In the genomic region with DNA sequence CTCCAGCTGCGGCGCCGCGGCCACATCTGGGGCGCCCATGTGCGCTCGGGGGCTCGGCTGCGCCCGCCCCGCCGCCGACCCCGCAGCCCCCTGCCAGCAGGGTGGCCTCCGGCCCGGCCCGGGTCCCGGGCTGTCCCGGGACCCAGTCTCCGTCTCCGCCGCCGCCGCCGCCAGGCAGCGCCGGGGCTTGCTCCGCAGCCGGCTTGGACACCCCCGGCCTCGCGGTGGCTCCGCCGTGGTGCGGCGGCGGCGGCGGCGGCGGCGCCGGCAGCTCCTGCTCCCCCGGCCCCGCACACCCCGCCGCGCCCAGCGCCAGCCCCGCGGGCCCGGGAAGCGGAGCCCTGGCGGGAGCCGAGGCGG, we compare ENCODE assay signal across 8 cellular contexts. TPM values are rescaled to one million over a fixed set of nuclear protein-coding genes. Genes with fewer than 3 reads are reported as not detected.
A peak's percentile ranks its signal among the peaks of the same experiment; 100 is the strongest.
DNase-seq lines count a peak whose midpoint lies in the region; ATAC-seq and TF ChIP-seq lines count a peak whose summit lies in the region.

No MANE protein-coding gene starts in this region.

- H3K9me3 ChIP-seq in psoas muscle: peaks cover 2% of the 10 kb centered on the region

- no peak overlapping the region for H3K27ac ChIP-seq in brain microvascular endothelial cell
- no peak overlapping the region for H3K27ac ChIP-seq in psoas muscle

- ATAC-seq in GM19035 (IDR thresholded peaks at IDR 0.05; ENCODE audit: unreplicated experiment) (peak; percentile 35), HG02970 (IDR thresholded peaks at IDR 0.05; ENCODE audit: low FRiP score, unreplicated experiment) (peak; percentile 27), psoas muscle (peak in 1 of 4 donors; percentile 5), GM18870 (IDR thresholded peaks at IDR 0.05; ENCODE audit: unreplicated experiment) (no peak)

- H3K4me3 ChIP-seq in brain microvascular endothelial cell (ENCODE audit: low read depth, low read length) (peak overlapping the region; percentile 35), psoas muscle (peak overlapping the region; percentile 68)

- H3K27me3 ChIP-seq in brain microvascular endothelial cell (replicated peaks): peaks cover 48% of the 10 kb centered on the region
- H3K27me3 ChIP-seq in psoas muscle (ENCODE audit: insufficient read depth in 3 of 3, low read length in 2 of 3): peaks cover 2 to 47% (median 9%) of the 10 kb centered on the region in 3 donors

- in situ Hi-C loops in brain microvascular endothelial cell (cut with HindIII; ENCODE audit: low pct_ligation_motif_present, low sequenced_read_pairs): no loop called here

- intact Hi-C loops in psoas muscle (cut with DNase I): no loop called here

- no peak for DNase-seq in brain microvascular endothelial cell
- DNase-seq in psoas muscle: peak in 1 of 2 donors; percentile 13
- no peak for DNase-seq in GM10266 (ENCODE audit: extremely low spot score)
- no peak for DNase-seq in HCEC 1CT
- no peak for DNase-seq in D341Med (ENCODE audit: low spot score)

- peaks cover 7% of the 10 kb centered on the region for H3K4me1 ChIP-seq in psoas muscle

- WGBS in psoas muscle, 3 donors: 1 to 2% (median 1%) methylated on average over 14 to 56 of the region's 56 CpGs

- TF ChIP-seq CTCF in brain microvascular endothelial cell (IDR thresholded peaks at IDR 0.05; ENCODE audit: low read depth, low read length, missing control alignments) (no peak), psoas muscle (IDR thresholded peaks at IDR 0.05) (no peak), GM10266 (IDR thresholded peaks at IDR 0.05; ENCODE audit: control insufficient read depth, insufficient read depth, low read depth, missing control alignments) (no peak)

- no peaks in the 10 kb centered on the region for H3K36me3 ChIP-seq in brain microvascular endothelial cell (replicated peaks)
- no peaks in the 10 kb centered on the region for H3K36me3 ChIP-seq in psoas muscle (ENCODE audit: insufficient read depth in 1 of 2, low read depth in 1 of 2)

RNA-seq across cellular contexts. Expression of a gene that starts 0.2 kb away (rescaled TPM):
- 1 to 10 TPM in 2 of 4 donors, under 1 TPM in 2; 0.76 to 1.8 (median 1.0) TPM for total RNA-seq in psoas muscle
- polyA plus RNA-seq in psoas muscle: 1 to 10 TPM in 1 of 3 donors, under 1 TPM in 2; 0.56 to 1.3 (median 0.86) TPM
